Comparison of ENCODE assay signal across 8 cellular contexts in the genomic region with DNA sequence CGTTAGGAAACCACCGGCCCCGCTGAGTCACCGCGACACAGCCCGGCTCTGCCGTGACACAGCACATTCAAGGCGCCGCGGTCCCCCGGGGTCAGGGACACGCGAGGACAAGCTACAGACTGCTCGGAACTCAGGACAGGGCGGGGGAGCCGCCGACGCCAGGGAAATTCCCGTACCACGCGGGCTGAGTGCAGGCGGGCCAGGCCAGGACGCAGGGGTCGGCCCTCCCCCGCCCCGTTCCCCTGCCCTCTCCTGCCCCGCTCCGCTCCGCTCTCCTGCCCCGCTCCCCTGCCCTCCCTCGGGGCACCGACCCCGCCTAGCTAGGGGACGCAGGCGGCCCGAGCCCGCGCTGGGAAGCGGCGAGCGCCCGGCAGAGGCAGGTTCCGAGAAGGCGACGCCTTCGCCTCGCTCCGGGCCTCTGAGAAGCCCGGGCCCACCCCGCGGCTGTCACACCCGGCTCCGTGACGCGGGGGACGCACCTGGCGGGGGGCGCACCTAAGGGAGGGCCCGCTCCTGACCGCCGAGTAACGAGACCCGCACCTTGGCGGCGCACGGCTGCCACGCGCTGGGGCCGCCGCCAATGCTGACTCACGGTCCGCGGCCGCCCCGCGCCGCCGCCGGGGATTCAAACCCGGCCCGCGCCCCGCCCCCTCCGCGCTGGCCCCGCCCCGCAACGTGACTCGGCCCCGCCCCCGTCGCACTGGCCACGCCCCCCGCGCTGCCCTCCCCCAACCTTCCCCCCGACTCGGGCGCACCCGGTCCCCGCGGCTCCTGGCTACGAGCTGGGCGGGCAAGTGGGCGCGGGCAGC. TPM values are rescaled to one million over a fixed set of nuclear protein-coding genes. Genes with fewer than 3 reads are reported as not detected.
DNase-seq lines count a peak whose midpoint lies in the region; ATAC-seq and TF ChIP-seq lines count a peak whose summit lies in the region.

No MANE protein-coding gene starts in this region.

- no peak overlapping the region for H2BK120ac ChIP-seq in neuronal stem cell (ENCODE audit: low read depth, low read length)

- peaks cover 21% of the 10 kb centered on the region for H3K79me1 ChIP-seq in neuronal stem cell (ENCODE audit: low read depth, low read length)

- peak overlapping the region; percentile 90 for H2BK12ac ChIP-seq in neuronal stem cell (ENCODE audit: low read length)

- H3K4me1 ChIP-seq in foreskin keratinocyte (no peaks in the 10 kb centered on the region), neuronal stem cell (ENCODE audit: control insufficient read depth in 2 of 2, insufficient read depth in 1 of 2, low read depth in 1 of 2, low read length in 2 of 2) (peaks cover 2 to 14% of the 10 kb centered on the region in 2 donors)

- no CpG with 5 or more reads among the region's 105 CpGs for WGBS in neuronal stem cell (ENCODE audit: extremely low coverage in 2 of 2, insufficient read length in 2 of 2, insufficient replicate concordance in 1 of 2), 2 donors

- H3K18ac ChIP-seq in neuronal stem cell (ENCODE audit: low read length), result peak overlapping the region; percentile 95

- DNase-seq in RPMI8226 (peak; percentile 83), activated gamma-delta T cell (lab: John Stamatoyannopoulos, UW) (peak; percentile 67), foreskin keratinocyte (peak; percentile 32 to 71), neuronal stem cell (ENCODE audit: low spot score) (peak; percentile 72), stromal cell of bone marrow (ENCODE audit: low read depth) (peak; percentile 50)

- peak overlapping the region; percentile 17 for H4K8ac ChIP-seq in neuronal stem cell (ENCODE audit: low read depth, low read length)

- H3K4me3 ChIP-seq in neuronal stem cell (ENCODE audit: low read length in 2 of 2), result peak overlapping the region; percentile 62 to 90

- H2BK5ac ChIP-seq in neuronal stem cell (ENCODE audit: low read length), result peak overlapping the region; percentile 75

- H3K9ac ChIP-seq in neuronal stem cell (ENCODE audit: low read depth, low read length, poor library complexity), result peak overlapping the region; percentile 90

- no peak for TF ChIP-seq CTCF in foreskin keratinocyte (conservative IDR thresholded peaks at IDR 0.05)

- peak overlapping the region; percentile 98 for H3K4me2 ChIP-seq in neuronal stem cell (ENCODE audit: insufficient read depth, low read length, poor library complexity, severe bottlenecking)

- peak overlapping the region; percentile 97 for H3K23ac ChIP-seq in neuronal stem cell (ENCODE audit: low read depth, low read length, poor library complexity)

- ATAC-seq in HG03135 (IDR thresholded peaks at IDR 0.05; ENCODE audit: unreplicated experiment) (peak; percentile 42), foreskin keratinocyte (peak; percentile 67), HG03196 (IDR thresholded peaks at IDR 0.05; ENCODE audit: unreplicated experiment) (no peak)

- H3K4ac ChIP-seq in neuronal stem cell (ENCODE audit: low read length), result peak overlapping the region; percentile 37

- H3K9me3 ChIP-seq in neuronal stem cell (replicated peaks in 1 of 2; ENCODE audit: control insufficient read depth in 2 of 2, insufficient read depth in 1 of 2, low read depth in 1 of 2, low read length in 2 of 2), result no peaks in the 10 kb centered on the region

- peak overlapping the region; percentile 84 for H2AFZ ChIP-seq in neuronal stem cell (ENCODE audit: low read length)

- H3K27ac ChIP-seq in foreskin keratinocyte, result peak overlapping the region; percentile 79
- H3K27ac ChIP-seq in neuronal stem cell (replicated peaks; ENCODE audit: low read length), result no peak overlapping the region

- H4K91ac ChIP-seq in neuronal stem cell (ENCODE audit: low read depth, low read length, poor library complexity), result no peak overlapping the region

- peak; percentile 50 for TF ChIP-seq POLR2A in GM10847 (IDR thresholded peaks at IDR 0.05; ENCODE audit: extremely low read depth, insufficient read length)

- H3K27me3 ChIP-seq in foreskin keratinocyte, result no peaks in the 10 kb centered on the region
- H3K27me3 ChIP-seq in neuronal stem cell (ENCODE audit: control insufficient read depth in 3 of 3, insufficient read depth in 3 of 3, low read depth in 1 of 3, low read length in 3 of 3), result no peaks in the 10 kb centered on the region

- peak overlapping the region; percentile 81 for H2BK15ac ChIP-seq in neuronal stem cell (ENCODE audit: low read length)

- peak overlapping the region; percentile 94 for H2AK5ac ChIP-seq in neuronal stem cell (ENCODE audit: low read depth, low read length)

- peaks cover 2 to 9% of the 10 kb centered on the region in 2 donors for H3K36me3 ChIP-seq in neuronal stem cell (replicated peaks in 1 of 2; ENCODE audit: control insufficient read depth in 2 of 2, insufficient read depth in 2 of 2, low read length in 2 of 2)

- H3K14ac ChIP-seq in neuronal stem cell (ENCODE audit: low read length), result peak overlapping the region; percentile 97

RNA-seq across cellular contexts. Expression of a gene that starts 27.5 kb away (rescaled TPM):
- 18.8 and 21.6 TPM in 2 replicates for total RNA-seq in foreskin keratinocyte
- polyA plus RNA-seq in foreskin keratinocyte, result 34.1 and 40.3 TPM in 2 replicates
- polyA plus RNA-seq in neuronal stem cell (2013, experiment 1 of 2), result 14.7 TPM
- 13.2 TPM for polyA plus RNA-seq in neuronal stem cell (2013, experiment 2 of 2)

RNA-seq across cellular contexts. Expression of a gene that starts 27.6 kb away (rescaled TPM):
- 73.7 and 80.1 TPM in 2 replicates for total RNA-seq in foreskin keratinocyte
- polyA plus RNA-seq in foreskin keratinocyte, result 117 and 119 TPM in 2 replicates
- polyA plus RNA-seq in neuronal stem cell (2013, experiment 1 of 2), result 32.4 TPM
- polyA plus RNA-seq in neuronal stem cell (2013, experiment 2 of 2), result 29.6 TPM

RNA-seq across cellular contexts. Expression of a gene that starts 35.2 kb away (rescaled TPM):
- total RNA-seq in foreskin keratinocyte, result 3.6 and 4.3 TPM in 2 replicates
- 2.0 and 2.1 TPM in 2 replicates for polyA plus RNA-seq in foreskin keratinocyte
- 14.1 TPM for polyA plus RNA-seq in neuronal stem cell (2013, experiment 1 of 2)
- polyA plus RNA-seq in neuronal stem cell (2013, experiment 2 of 2), result 14.2 TPM

RNA-seq across cellular contexts. Expression of a gene that starts 41.3 kb away (rescaled TPM):
- total RNA-seq in foreskin keratinocyte, result 20.9 and 22.9 TPM in 2 replicates
- 26.1 and 32.5 TPM in 2 replicates for polyA plus RNA-seq in foreskin keratinocyte
- 15.5 TPM for polyA plus RNA-seq in neuronal stem cell (2013, experiment 1 of 2)
- polyA plus RNA-seq in neuronal stem cell (2013, experiment 2 of 2), result 14.7 TPM

RNA-seq across cellular contexts. Expression of a gene that starts 45.8 kb away (rescaled TPM):
- 0.07 and 0.27 TPM in 2 replicates for total RNA-seq in foreskin keratinocyte
- 0.04 and 0.08 TPM in 2 replicates for polyA plus RNA-seq in foreskin keratinocyte
- 3.1 TPM for polyA plus RNA-seq in neuronal stem cell (2013, experiment 1 of 2)
- polyA plus RNA-seq in neuronal stem cell (2013, experiment 2 of 2), result 2.9 TPM
